ENCODE assay signal across 1 cellular context in the genomic region with DNA sequence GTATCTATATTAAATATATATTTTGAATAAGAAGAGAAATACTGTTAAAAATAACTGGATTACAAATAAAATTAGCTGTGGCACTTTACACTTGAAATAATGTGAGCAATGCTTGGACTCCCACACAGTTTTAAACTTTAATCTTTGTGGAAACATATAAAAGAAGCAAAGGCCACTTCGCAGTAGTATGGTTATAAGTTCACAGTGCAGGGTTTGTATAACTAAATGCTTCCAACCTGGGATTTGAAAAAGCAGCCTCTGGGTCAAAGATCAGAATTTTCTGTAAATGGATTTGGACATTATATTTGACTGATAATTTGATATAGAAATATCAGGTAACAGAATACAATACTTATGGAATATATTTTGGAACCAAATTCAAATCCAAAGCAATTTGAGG.
A peak's percentile ranks its signal among the peaks of the same experiment; 100 is the strongest.
TF ChIP-seq lines count a peak whose summit lies in the region.

No MANE protein-coding gene starts in this region.

TF ChIP-seq in HepG2, 621 proteins besides CTCF, POLR2A, EP300 and RAD21:
- TF ChIP-seq ZNF761 (CRISPR knock-in tag; conservative IDR thresholded peaks at IDR 0.05) = no peak
- no peak for TF ChIP-seq KLF16 (CRISPR knock-in tag; IDR thresholded peaks at IDR 0.05)
- TF ChIP-seq HNF4A (CRISPR knock-in tag; IDR thresholded peaks at IDR 0.05) = 0 out of 2 replicates have a peak, but pooled peaks have one; percentile 13
